Comparison of ENCODE assay signal across 32 cellular contexts in genomic region chr2:238911376-238912227, GRCh38.
DNase-seq lines count a peak whose midpoint lies in the region; ATAC-seq and TF ChIP-seq lines count a peak whose summit lies in the region.
"Had no signal": no experiment of that assay in that cellular context is flagged by ENCODE, and none has a peak within 500 bp of the region (broad histone marks: within the 10 kb centered on the region; RNA-seq: fewer than 3 reads in every experiment).

No MANE protein-coding gene starts in this region.

- H3K4me3 ChIP-seq in endodermal cell (ENCODE audit: low read length) = no peak overlapping the region
- no peak overlapping the region for H3K4me3 ChIP-seq in neural progenitor cell
- no peak overlapping the region for H3K4me3 ChIP-seq in Karpas-422 (ENCODE audit: low read length)
- H3K4me3 ChIP-seq: body of pancreas, dorsolateral prefrontal cortex, gastrocnemius medialis, GM23338, hepatocyte, lung, mucosa of descending colon, thyroid gland had no signal

- H3K79me2 ChIP-seq in neural progenitor cell (ENCODE audit: low read depth) (no peaks in the 10 kb centered on the region), Karpas-422 (ENCODE audit: low read length) (no peaks in the 10 kb centered on the region)
- H3K79me2 ChIP-seq: hepatocyte had no signal

- H3K4me3 Mint-ChIP-seq in activated naive CD4-positive, alpha-beta T cell treated with anti-CD3 and anti-CD28 coated beads, Interleukin-2, amount 50 U/mL, for 24 hours = no peak overlapping the region
- H3K4me3 Mint-ChIP-seq in endodermal cell = no peak overlapping the region
- peak overlapping the region; percentile 46 for H3K4me3 Mint-ChIP-seq in neural progenitor cell
- H3K4me3 Mint-ChIP-seq: activated CD4-positive, alpha-beta memory T cell treated with anti-CD3 and anti-CD28 coated beads for 36 hours; activated naive CD4-positive, alpha-beta T cell treated with anti-CD3 and anti-CD28 coated beads, Interleukin-2, amount 10 ng/mL, durations not matched to agents 7 days and 5 days; CD14-positive monocyte; GM23338; natural killer cell treated with Interleukin-12 subunit alpha and Interleukin-12 subunit beta and Interleukin-15 and Interleukin-18, amount 100 ng/mL, for 72 hours had no signal

- no peak for DNase-seq in activated naive CD4-positive, alpha-beta T cell (lab: John Stamatoyannopoulos, UW)
- DNase-seq in endodermal cell = peak; percentile 36
- no peak for DNase-seq in neural progenitor cell (ENCODE audit: low spot score)
- no peak for DNase-seq in HT-29 (ENCODE audit: low spot score)
- no peak for DNase-seq in Karpas-422
- DNase-seq in GM10266 (ENCODE audit: extremely low spot score) = no peak
- DNase-seq: 8988T; activated CD4-positive, alpha-beta memory T cell treated with anti-CD3 and anti-CD28 coated beads for 36 hours; activated CD8-positive, alpha-beta memory T cell treated with anti-CD3 and anti-CD28 coated beads, Interleukin-2, amount 50 U/mL, for 4 hours; activated naive CD4-positive, alpha-beta T cell treated with anti-CD3 and anti-CD28 coated beads, Interleukin-2, amount 10 ng/mL, durations not matched to agents 7 days and 5 days; Caco-2; cerebellar nuclear complex; gastrocnemius medialis; Kasumi-1; NCI-H1417 treated with DMSO at 0.1 percent for 48 hours; NCI-H226; right cardiac atrium; stimulated activated CD4-positive, alpha-beta T cell treated with anti-CD3 and anti-CD28 coated beads, Interleukin-2, amount 100 ng/mL, for 24 hours; stimulated activated CD8-positive, alpha-beta memory T cell treated with anti-CD3 and anti-CD28 coated beads, Interleukin-4, amount 100 ng/mL, for 48 hours; T-helper 2 cell had no signal

- H3K36me3 Mint-ChIP-seq in activated naive CD4-positive, alpha-beta T cell treated with anti-CD3 and anti-CD28 coated beads, Interleukin-2, amount 50 U/mL, for 24 hours = no peaks in the 10 kb centered on the region
- no peaks in the 10 kb centered on the region for H3K36me3 Mint-ChIP-seq in endodermal cell (ENCODE audit: low read depth)
- H3K36me3 Mint-ChIP-seq in neural progenitor cell = peaks cover 2% of the 10 kb centered on the region
- H3K36me3 Mint-ChIP-seq: activated CD4-positive, alpha-beta memory T cell treated with anti-CD3 and anti-CD28 coated beads for 36 hours; activated naive CD4-positive, alpha-beta T cell treated with anti-CD3 and anti-CD28 coated beads, Interleukin-2, amount 10 ng/mL, durations not matched to agents 7 days and 5 days; CD14-positive monocyte; natural killer cell treated with Interleukin-12 subunit alpha and Interleukin-12 subunit beta and Interleukin-15 and Interleukin-18, amount 100 ng/mL, for 72 hours had no signal

- peaks cover 8% of the 10 kb centered on the region for H3F3A ChIP-seq in neural progenitor cell (ENCODE audit: low read depth)

- H3K27me3 Mint-ChIP-seq in activated naive CD4-positive, alpha-beta T cell treated with anti-CD3 and anti-CD28 coated beads, Interleukin-2, amount 50 U/mL, for 24 hours = peaks cover 2% of the 10 kb centered on the region
- H3K27me3 Mint-ChIP-seq in endodermal cell (ENCODE audit: insufficient read depth) (peaks cover 3% of the 10 kb centered on the region), neural progenitor cell (ENCODE audit: insufficient read depth, low read depth) (peaks cover 10% of the 10 kb centered on the region)

- H3K27ac Mint-ChIP-seq in activated naive CD4-positive, alpha-beta T cell treated with anti-CD3 and anti-CD28 coated beads, Interleukin-2, amount 50 U/mL, for 24 hours = peak overlapping the region; percentile 14
- H3K27ac Mint-ChIP-seq in endodermal cell (no peak overlapping the region), neural progenitor cell (peak overlapping the region; percentile 86)
- H3K27ac Mint-ChIP-seq: activated CD4-positive, alpha-beta memory T cell treated with anti-CD3 and anti-CD28 coated beads for 36 hours; activated naive CD4-positive, alpha-beta T cell treated with anti-CD3 and anti-CD28 coated beads, Interleukin-2, amount 10 ng/mL, durations not matched to agents 7 days and 5 days; CD14-positive monocyte; GM23338; natural killer cell treated with Interleukin-12 subunit alpha and Interleukin-12 subunit beta and Interleukin-15 and Interleukin-18, amount 100 ng/mL, for 72 hours had no signal

- no peaks in the 10 kb centered on the region for H3K9me3 Mint-ChIP-seq in activated naive CD4-positive, alpha-beta T cell treated with anti-CD3 and anti-CD28 coated beads, Interleukin-2, amount 50 U/mL, for 24 hours
- H3K9me3 Mint-ChIP-seq in endodermal cell (peaks cover 4% of the 10 kb centered on the region), neural progenitor cell (peaks cover 3% of the 10 kb centered on the region)
- H3K9me3 Mint-ChIP-seq: activated CD4-positive, alpha-beta memory T cell treated with anti-CD3 and anti-CD28 coated beads for 36 hours; GM23338; natural killer cell treated with Interleukin-12 subunit alpha and Interleukin-12 subunit beta and Interleukin-15 and Interleukin-18, amount 100 ng/mL, for 72 hours had no signal

- H3K9me2 ChIP-seq in Karpas-422 (replicated peaks; ENCODE audit: insufficient read depth, low read length) = no peaks in the 10 kb centered on the region

- H3K9ac ChIP-seq in endodermal cell (ENCODE audit: extremely low read depth, low read length, poor library complexity, severe bottlenecking) (no peak overlapping the region), neural progenitor cell (no peak overlapping the region), Karpas-422 (ENCODE audit: low read length) (no peak overlapping the region)

- WGBS in endodermal cell (ENCODE audit: insufficient coverage in 1 of 2, insufficient read length in 1 of 2), 2 experiments = 90 to 93% methylated on average over 10 to 21 of the region's 21 CpGs

- no peaks in the 10 kb centered on the region for H3K9me3 ChIP-seq in endodermal cell (ENCODE audit: control insufficient read depth, low read length)
- no peaks in the 10 kb centered on the region for H3K9me3 ChIP-seq in neural progenitor cell (ENCODE audit: low read depth)
- peaks cover 9% of the 10 kb centered on the region for H3K9me3 ChIP-seq in Karpas-422 (ENCODE audit: low read length)
- H3K9me3 ChIP-seq: body of pancreas, Caco-2, gastrocnemius medialis, mucosa of descending colon, thyroid gland had no signal

- H3K4me2 ChIP-seq in neural progenitor cell (no peak overlapping the region), Karpas-422 (ENCODE audit: low read depth, low read length, poor library complexity, severe bottlenecking) (no peak overlapping the region)
- H3K4me2 ChIP-seq: GM23338, hepatocyte had no signal

- H2AFZ ChIP-seq in neural progenitor cell (replicated peaks) (no peak overlapping the region), Karpas-422 (ENCODE audit: low read length) (no peak overlapping the region)
- H2AFZ ChIP-seq: GM23338, hepatocyte had no signal

- H3K36me3 ChIP-seq in endodermal cell (ENCODE audit: control insufficient read depth, insufficient read depth, low read length) (no peaks in the 10 kb centered on the region), neural progenitor cell (no peaks in the 10 kb centered on the region), Karpas-422 (ENCODE audit: insufficient read depth, low read length) (no peaks in the 10 kb centered on the region)
- H3K36me3 ChIP-seq: gastrocnemius medialis, thyroid gland had no signal

- H3K27me3 ChIP-seq in endodermal cell (ENCODE audit: control insufficient read depth, insufficient read depth, low read length, poor library complexity, severe bottlenecking) (no peaks in the 10 kb centered on the region), neural progenitor cell (no peaks in the 10 kb centered on the region), Karpas-422 (ENCODE audit: low read length) (no peaks in the 10 kb centered on the region)
- H3K27me3 ChIP-seq: body of pancreas, hepatocyte, thyroid gland had no signal

- H3K4me1 ChIP-seq in endodermal cell (ENCODE audit: control insufficient read depth, insufficient read depth, low read length) (no peaks in the 10 kb centered on the region), neural progenitor cell (peaks cover 7% of the 10 kb centered on the region), Karpas-422 (ENCODE audit: low read length) (no peaks in the 10 kb centered on the region)
- H3K4me1 ChIP-seq: body of pancreas, Caco-2, gastrocnemius medialis had no signal

- H3K27ac ChIP-seq in endodermal cell (ENCODE audit: low read depth, low read length) = no peak overlapping the region
- no peak overlapping the region for H3K27ac ChIP-seq in neural progenitor cell
- no peak overlapping the region for H3K27ac ChIP-seq in Karpas-422 (ENCODE audit: low read length)
- H3K27ac ChIP-seq: body of pancreas, dorsolateral prefrontal cortex, gastrocnemius medialis, hepatocyte, thyroid gland had no signal

- TF ChIP-seq CTCF in endodermal cell (conservative IDR thresholded peaks at IDR 0.05) (no peak), neural progenitor cell (IDR thresholded peaks at IDR 0.05) (no peak), GM10266 (IDR thresholded peaks at IDR 0.05; ENCODE audit: control insufficient read depth, insufficient read depth, low read depth, missing control alignments) (no peak)

- H4K20me1 ChIP-seq in neural progenitor cell (ENCODE audit: low read depth) = no peaks in the 10 kb centered on the region
- H4K20me1 ChIP-seq in Karpas-422 (ENCODE audit: insufficient read depth, low read depth, low read length) = no peaks in the 10 kb centered on the region

- ATAC-seq in GM21825 (IDR thresholded peaks at IDR 0.05; ENCODE audit: unreplicated experiment) = no peak
- ATAC-seq: activated CD4-positive, CD25-positive, alpha-beta regulatory T cell treated with anti-CD3 and anti-CD28 coated beads, Interleukin-2, amount 50 U/mL, for 24 hours; body of pancreas; gastrocnemius medialis; GM23338; natural killer cell treated with Interleukin-12 subunit alpha and Interleukin-12 subunit beta and Interleukin-15 and Interleukin-18, amount 100 ng/mL, for 72 hours; right cardiac atrium had no signal

- H3K4me1 Mint-ChIP-seq in activated naive CD4-positive, alpha-beta T cell treated with anti-CD3 and anti-CD28 coated beads, Interleukin-2, amount 50 U/mL, for 24 hours = no peaks in the 10 kb centered on the region
- H3K4me1 Mint-ChIP-seq in endodermal cell = peaks cover 20% of the 10 kb centered on the region
- peaks cover 21% of the 10 kb centered on the region for H3K4me1 Mint-ChIP-seq in neural progenitor cell
- H3K4me1 Mint-ChIP-seq: activated naive CD4-positive, alpha-beta T cell treated with anti-CD3 and anti-CD28 coated beads, Interleukin-2, amount 10 ng/mL, durations not matched to agents 7 days and 5 days; CD14-positive monocyte had no signal
